ENCODE assay signal across 16 cellular contexts in the genomic region with DNA sequence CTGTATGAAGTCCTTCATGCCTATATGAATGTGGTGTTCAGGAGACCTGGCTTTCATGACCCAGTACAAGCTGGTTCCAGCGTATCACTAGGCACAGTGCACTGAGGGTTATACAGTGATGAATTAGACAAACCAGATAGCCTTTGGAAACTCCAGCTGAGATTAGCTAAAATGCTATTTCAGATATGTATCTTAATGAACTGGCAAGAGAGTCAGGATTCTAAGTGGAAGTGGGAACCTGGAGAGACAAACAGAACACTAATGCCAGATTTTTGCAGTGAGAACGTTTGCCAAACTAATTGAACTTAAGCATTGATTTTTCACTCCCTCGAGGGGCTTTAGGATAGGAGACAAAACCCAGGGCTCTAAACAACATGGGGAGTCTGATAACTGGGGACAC.
DNase-seq lines count a peak whose midpoint lies in the region; ATAC-seq and TF ChIP-seq lines count a peak whose summit lies in the region.
"Had no signal": no experiment of that assay in that cellular context is flagged by ENCODE, and none has a peak within 500 bp of the region (broad histone marks: within the 10 kb centered on the region; RNA-seq: fewer than 3 reads in every experiment).

No MANE protein-coding gene starts in this region.

- H3K4me3 Mint-ChIP-seq in activated naive CD4-positive, alpha-beta T cell treated with anti-CD3 and anti-CD28 coated beads, Interleukin-2, amount 10 ng/mL, durations not matched to agents 7 days and 5 days: no peak overlapping the region
- H3K4me3 Mint-ChIP-seq in CD8-positive, alpha-beta memory T cell: peak overlapping the region in 1 of 7 donors; percentile 28
- no peak overlapping the region for H3K4me3 Mint-ChIP-seq in nephron progenitor cell
- H3K4me3 Mint-ChIP-seq in endothelial cell (ENCODE audit: unreplicated experiment): no peak overlapping the region

- no peaks in the 10 kb centered on the region for H3K27me3 ChIP-seq in CD8-positive, alpha-beta memory T cell (ENCODE audit: insufficient read depth, low read length, poor library complexity, severe bottlenecking)
- H3K27me3 ChIP-seq: BE2C had no signal

- no peaks in the 10 kb centered on the region for H3K4me1 Mint-ChIP-seq in activated naive CD4-positive, alpha-beta T cell treated with anti-CD3 and anti-CD28 coated beads, Interleukin-2, amount 10 ng/mL, durations not matched to agents 7 days and 5 days
- H3K4me1 Mint-ChIP-seq in CD8-positive, alpha-beta memory T cell: peaks cover 9 to 16% (median 9%) of the 10 kb centered on the region in 3 donors
- H3K4me1 Mint-ChIP-seq in nephron progenitor cell (peaks cover 6% of the 10 kb centered on the region), endothelial cell (ENCODE audit: unreplicated experiment) (peaks cover 9% of the 10 kb centered on the region)

- H3K4me3 ChIP-seq in CD8-positive, alpha-beta memory T cell (ENCODE audit: low read length): no peak overlapping the region
- no peak overlapping the region for H3K4me3 ChIP-seq in SK-N-MC
- H3K4me3 ChIP-seq: HAP-1, PC-9 had no signal

- peaks cover 69% of the 10 kb centered on the region for H3K36me3 Mint-ChIP-seq in activated naive CD4-positive, alpha-beta T cell treated with anti-CD3 and anti-CD28 coated beads, Interleukin-2, amount 10 ng/mL, durations not matched to agents 7 days and 5 days
- H3K36me3 Mint-ChIP-seq in CD8-positive, alpha-beta memory T cell: peaks cover 11 to 83% (median 23%) of the 10 kb centered on the region in 3 donors
- H3K36me3 Mint-ChIP-seq in nephron progenitor cell (ENCODE audit: low read depth) (peaks cover 63% of the 10 kb centered on the region), endothelial cell (ENCODE audit: low read depth, unreplicated experiment) (peaks cover 10% of the 10 kb centered on the region)

- no peak overlapping the region for H3K9ac ChIP-seq in SK-N-MC (ENCODE audit: insufficient read length)

- POLR2A ChIA-PET in CD8-positive, alpha-beta memory T cell (lab: Charles Lee): no interaction called here

- DNase-seq in activated naive CD4-positive, alpha-beta T cell treated with anti-CD3 and anti-CD28 coated beads, Interleukin-2, amount 10 ng/mL, durations not matched to agents 7 days and 5 days: no peak
- DNase-seq in activated naive CD4-positive, alpha-beta T cell treated with anti-CD3 and anti-CD28 coated beads, Interleukin-2, amount 50 U/mL, for 16 hours: no peak
- DNase-seq in CD8-positive, alpha-beta memory T cell: no peak
- DNase-seq in SK-N-MC (ENCODE audit: low read depth, low spot score): no peak
- no peak for DNase-seq in nephron progenitor cell
- no peak for DNase-seq in stimulated activated CD4-positive, alpha-beta T cell treated with anti-CD3 and anti-CD28 coated beads, Interleukin-4, amount 100 ng/mL, for 24 hours
- no peak for DNase-seq in endothelial cell (ENCODE audit: low spot score)
- DNase-seq: BE2C, DMS 273 treated with DMSO at 0.1 percent for 48 hours, Kasumi-1, NCI-H1105 treated with DMSO at 0.1 percent for 48 hours, NCI-H187 treated with DMSO at 0.1 percent for 48 hours, NCI-H446, PC-9 had no signal

- no peak for ATAC-seq in GM18868 (IDR thresholded peaks at IDR 0.05; ENCODE audit: unreplicated experiment)

- H3K9me3 Mint-ChIP-seq in activated naive CD4-positive, alpha-beta T cell treated with anti-CD3 and anti-CD28 coated beads, Interleukin-2, amount 10 ng/mL, durations not matched to agents 7 days and 5 days: no peaks in the 10 kb centered on the region
- no peaks in the 10 kb centered on the region for H3K9me3 Mint-ChIP-seq in CD8-positive, alpha-beta memory T cell
- no peaks in the 10 kb centered on the region for H3K9me3 Mint-ChIP-seq in nephron progenitor cell
- no peaks in the 10 kb centered on the region for H3K9me3 Mint-ChIP-seq in endothelial cell (ENCODE audit: unreplicated experiment)

- H3K27me3 Mint-ChIP-seq in activated naive CD4-positive, alpha-beta T cell treated with anti-CD3 and anti-CD28 coated beads, Interleukin-2, amount 10 ng/mL, durations not matched to agents 7 days and 5 days: no peaks in the 10 kb centered on the region
- no peaks in the 10 kb centered on the region for H3K27me3 Mint-ChIP-seq in CD8-positive, alpha-beta memory T cell
- H3K27me3 Mint-ChIP-seq in nephron progenitor cell (ENCODE audit: low read depth, poor library complexity) (no peaks in the 10 kb centered on the region), endothelial cell (ENCODE audit: unreplicated experiment) (no peaks in the 10 kb centered on the region)

- H3K36me3 ChIP-seq in CD8-positive, alpha-beta memory T cell (ENCODE audit: insufficient read depth, low read length): peaks cover 50% of the 10 kb centered on the region
- H3K36me3 ChIP-seq in SK-N-MC (ENCODE audit: insufficient read depth, low read length): peaks cover 54% of the 10 kb centered on the region
- H3K36me3 ChIP-seq: BE2C had no signal

- H3K9me3 ChIP-seq in CD8-positive, alpha-beta memory T cell (ENCODE audit: low read length): no peaks in the 10 kb centered on the region
- no peaks in the 10 kb centered on the region for H3K9me3 ChIP-seq in SK-N-MC (ENCODE audit: low read depth, low read length)
- H3K9me3 ChIP-seq: BE2C, HAP-1 had no signal

- CTCF ChIA-PET in activated naive CD4-positive, alpha-beta T cell treated with anti-CD3 and anti-CD28 coated beads, Interleukin-2, amount 10 ng/mL, durations not matched to agents 7 days and 5 days (lab: Charles Lee): interaction anchor here (1.0 to 1.8 kb wide), 3 partner anchors 14 to 145 kb away, joined by 3 to 4 read pairs (median 4); no protein-coding TSS in a partner anchor
- CTCF ChIA-PET in CD8-positive, alpha-beta memory T cell (lab: Charles Lee): interaction anchor here (0.9 kb wide), 1 partner anchor 11 kb away, joined by 3 read pairs; no protein-coding TSS in a partner anchor

- H3K4me1 ChIP-seq in CD8-positive, alpha-beta memory T cell (ENCODE audit: insufficient read depth, low read length): no peaks in the 10 kb centered on the region
- H3K4me1 ChIP-seq: BE2C, HAP-1 had no signal

- TF ChIP-seq CTCF in nephron progenitor cell (IDR thresholded peaks at IDR 0.05) (no peak), endothelial cell (IDR thresholded peaks at IDR 0.05; ENCODE audit: unreplicated experiment) (no peak)

- no peak overlapping the region for H3K27ac ChIP-seq in CD8-positive, alpha-beta memory T cell (ENCODE audit: low read depth, low read length)
- H3K27ac ChIP-seq in SK-N-MC: peak overlapping the region; percentile 3; the same call in 1 of the 2 replicates
- H3K27ac ChIP-seq: PC-9 had no signal

- peak overlapping the region; percentile 12 for H3K27ac Mint-ChIP-seq in activated naive CD4-positive, alpha-beta T cell treated with anti-CD3 and anti-CD28 coated beads, Interleukin-2, amount 10 ng/mL, durations not matched to agents 7 days and 5 days
- peak overlapping the region in 5 of 8 donors; percentile 2 to 77 (median 64) for H3K27ac Mint-ChIP-seq in CD8-positive, alpha-beta memory T cell
- peak overlapping the region; percentile 84 for H3K27ac Mint-ChIP-seq in nephron progenitor cell
- no peak overlapping the region for H3K27ac Mint-ChIP-seq in endothelial cell (ENCODE audit: unreplicated experiment)
